Comparison of ENCODE assay signal across 1 cellular context in genomic region chr9:127606043-127606442, GRCh38.
A peak's percentile ranks its signal among the peaks of the same experiment; 100 is the strongest.
TF ChIP-seq lines count a peak whose summit lies in the region.

No MANE protein-coding gene starts in this region.

TF ChIP-seq in HEK293, 187 proteins besides CTCF, POLR2A, EP300 and RAD21 (continued from another document):
- TF ChIP-seq, protein P1, sequence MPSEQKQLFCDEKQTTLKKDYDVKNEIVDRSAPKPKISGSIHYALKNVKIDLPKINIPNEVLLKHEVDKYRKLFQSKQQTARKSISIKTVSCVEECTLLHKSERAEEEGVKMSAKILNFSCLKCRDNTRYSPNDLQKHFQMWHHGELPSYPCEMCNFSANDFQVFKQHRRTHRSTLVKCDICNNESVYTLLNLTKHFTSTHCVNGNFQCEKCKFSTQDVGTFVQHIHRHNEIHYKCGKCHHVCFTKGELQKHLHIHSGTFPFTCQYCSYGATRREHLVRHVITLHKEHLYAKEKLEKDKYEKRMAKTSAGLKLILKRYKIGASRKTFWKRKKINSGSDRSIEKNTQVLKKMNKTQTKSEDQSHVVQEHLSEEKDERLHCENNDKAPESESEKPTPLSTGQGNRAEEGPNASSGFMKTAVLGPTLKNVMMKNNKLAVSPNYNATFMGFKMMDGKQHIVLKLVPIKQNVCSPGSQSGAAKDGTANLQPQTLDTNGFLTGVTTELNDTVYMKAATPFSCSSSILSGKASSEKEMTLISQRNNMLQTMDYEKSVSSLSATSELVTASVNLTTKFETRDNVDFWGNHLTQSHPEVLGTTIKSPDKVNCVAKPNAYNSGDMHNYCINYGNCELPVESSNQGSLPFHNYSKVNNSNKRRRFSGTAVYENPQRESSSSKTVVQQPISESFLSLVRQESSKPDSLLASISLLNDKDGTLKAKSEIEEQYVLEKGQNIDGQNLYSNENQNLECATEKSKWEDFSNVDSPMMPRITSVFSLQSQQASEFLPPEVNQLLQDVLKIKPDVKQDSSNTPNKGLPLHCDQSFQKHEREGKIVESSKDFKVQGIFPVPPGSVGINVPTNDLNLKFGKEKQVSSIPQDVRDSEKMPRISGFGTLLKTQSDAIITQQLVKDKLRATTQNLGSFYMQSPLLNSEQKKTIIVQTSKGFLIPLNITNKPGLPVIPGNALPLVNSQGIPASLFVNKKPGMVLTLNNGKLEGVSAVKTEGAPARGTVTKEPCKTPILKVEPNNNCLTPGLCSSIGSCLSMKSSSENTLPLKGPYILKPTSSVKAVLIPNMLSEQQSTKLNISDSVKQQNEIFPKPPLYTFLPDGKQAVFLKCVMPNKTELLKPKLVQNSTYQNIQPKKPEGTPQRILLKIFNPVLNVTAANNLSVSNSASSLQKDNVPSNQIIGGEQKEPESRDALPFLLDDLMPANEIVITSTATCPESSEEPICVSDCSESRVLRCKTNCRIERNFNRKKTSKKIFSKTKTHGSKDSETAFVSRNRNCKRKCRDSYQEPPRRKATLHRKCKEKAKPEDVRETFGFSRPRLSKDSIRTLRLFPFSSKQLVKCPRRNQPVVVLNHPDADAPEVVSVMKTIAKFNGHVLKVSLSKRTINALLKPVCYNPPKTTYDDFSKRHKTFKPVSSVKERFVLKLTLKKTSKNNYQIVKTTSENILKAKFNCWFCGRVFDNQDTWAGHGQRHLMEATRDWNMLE (tag by site-specific recombination; conservative IDR thresholded peaks at IDR 0.05; ENCODE audit: low read depth): peak; percentile 44
- TF ChIP-seq, protein P2, sequence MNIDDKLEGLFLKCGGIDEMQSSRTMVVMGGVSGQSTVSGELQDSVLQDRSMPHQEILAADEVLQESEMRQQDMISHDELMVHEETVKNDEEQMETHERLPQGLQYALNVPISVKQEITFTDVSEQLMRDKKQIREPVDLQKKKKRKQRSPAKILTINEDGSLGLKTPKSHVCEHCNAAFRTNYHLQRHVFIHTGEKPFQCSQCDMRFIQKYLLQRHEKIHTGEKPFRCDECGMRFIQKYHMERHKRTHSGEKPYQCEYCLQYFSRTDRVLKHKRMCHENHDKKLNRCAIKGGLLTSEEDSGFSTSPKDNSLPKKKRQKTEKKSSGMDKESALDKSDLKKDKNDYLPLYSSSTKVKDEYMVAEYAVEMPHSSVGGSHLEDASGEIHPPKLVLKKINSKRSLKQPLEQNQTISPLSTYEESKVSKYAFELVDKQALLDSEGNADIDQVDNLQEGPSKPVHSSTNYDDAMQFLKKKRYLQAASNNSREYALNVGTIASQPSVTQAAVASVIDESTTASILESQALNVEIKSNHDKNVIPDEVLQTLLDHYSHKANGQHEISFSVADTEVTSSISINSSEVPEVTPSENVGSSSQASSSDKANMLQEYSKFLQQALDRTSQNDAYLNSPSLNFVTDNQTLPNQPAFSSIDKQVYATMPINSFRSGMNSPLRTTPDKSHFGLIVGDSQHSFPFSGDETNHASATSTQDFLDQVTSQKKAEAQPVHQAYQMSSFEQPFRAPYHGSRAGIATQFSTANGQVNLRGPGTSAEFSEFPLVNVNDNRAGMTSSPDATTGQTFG (tag by site-specific recombination; IDR thresholded peaks at IDR 0.05; ENCODE audit: borderline replicate concordance): no peak
- TF ChIP-seq ZNF292 (tag by site-specific recombination; IDR thresholded peaks at IDR 0.05; ENCODE audit: borderline replicate concordance, low read depth): no peak
TF ChIP-seq in HEK293: peak in this region for 6.
